Comparison of ENCODE assay signal across 1 cellular context in genomic region chr14:50303744-50304471, GRCh38.
TF ChIP-seq lines count a peak whose summit lies in the region.

No MANE protein-coding gene starts in this region.

TF ChIP-seq in GM12878, 131 proteins besides CTCF, POLR2A, EP300 and RAD21 (continued from another document):
- TF ChIP-seq, protein P1, sequence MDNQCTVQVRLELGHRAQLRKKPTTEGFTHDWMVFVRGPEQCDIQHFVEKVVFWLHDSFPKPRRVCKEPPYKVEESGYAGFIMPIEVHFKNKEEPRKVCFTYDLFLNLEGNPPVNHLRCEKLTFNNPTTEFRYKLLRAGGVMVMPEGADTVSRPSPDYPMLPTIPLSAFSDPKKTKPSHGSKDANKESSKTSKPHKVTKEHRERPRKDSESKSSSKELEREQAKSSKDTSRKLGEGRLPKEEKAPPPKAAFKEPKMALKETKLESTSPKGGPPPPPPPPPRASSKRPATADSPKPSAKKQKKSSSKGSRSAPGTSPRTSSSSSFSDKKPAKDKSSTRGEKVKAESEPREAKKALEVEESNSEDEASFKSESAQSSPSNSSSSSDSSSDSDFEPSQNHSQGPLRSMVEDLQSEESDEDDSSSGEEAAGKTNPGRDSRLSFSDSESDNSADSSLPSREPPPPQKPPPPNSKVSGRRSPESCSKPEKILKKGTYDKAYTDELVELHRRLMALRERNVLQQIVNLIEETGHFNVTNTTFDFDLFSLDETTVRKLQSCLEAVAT (IDR thresholded peaks at IDR 0.05) = no peak
- TF ChIP-seq RBBP5 (conservative IDR thresholded peaks at IDR 0.05) (no peak), USF2 (IDR thresholded peaks at IDR 0.05; ENCODE audit: borderline replicate concordance, low read depth, low read length) (no peak)
TF ChIP-seq in GM12878: peak in this region for 0.
